In the genomic region with DNA sequence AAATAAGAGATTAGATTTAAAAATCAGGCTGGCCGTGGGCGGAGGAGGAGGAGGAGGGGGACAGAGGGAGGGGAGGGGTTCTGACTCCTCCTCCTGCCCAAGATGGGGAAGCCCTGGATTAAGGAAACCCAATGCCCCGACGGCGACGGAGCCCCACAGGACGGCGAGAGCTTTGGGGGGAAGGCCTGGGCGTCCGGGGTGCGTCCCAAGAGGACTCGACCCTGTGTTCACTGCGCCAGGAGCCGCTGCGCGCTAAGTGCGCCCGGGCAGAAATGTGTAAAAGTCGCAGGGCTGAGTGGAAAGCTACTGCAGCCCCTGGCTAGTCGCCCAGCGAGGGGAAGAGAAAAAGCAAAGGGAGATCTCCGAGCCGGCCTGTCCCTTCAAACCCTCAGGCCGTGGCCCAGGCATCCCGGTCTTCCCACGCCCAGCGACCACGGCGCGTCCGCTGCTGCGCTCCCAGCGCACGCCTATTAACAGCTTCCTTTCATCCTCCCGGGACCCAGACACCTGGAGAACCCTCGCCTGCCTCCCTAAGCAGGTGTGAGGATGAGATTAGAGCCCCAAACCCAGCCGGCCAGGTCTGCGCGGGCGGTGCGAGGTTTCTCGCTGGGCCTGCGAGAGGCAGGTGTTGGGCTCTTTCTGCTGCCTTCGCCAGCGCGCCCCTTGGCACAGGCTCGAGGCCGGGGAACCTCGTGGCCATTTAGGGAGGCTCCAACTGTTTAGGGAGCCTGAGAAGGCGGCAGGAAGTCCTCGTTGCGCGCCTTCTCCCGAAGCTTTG, we compare ENCODE assay signal across 8 cellular contexts. TPM values are rescaled to one million over a fixed set of nuclear protein-coding genes. Genes with fewer than 3 reads are reported as not detected.
DNase-seq lines count a peak whose midpoint lies in the region; ATAC-seq and TF ChIP-seq lines count a peak whose summit lies in the region.

No MANE protein-coding gene starts in this region.

- intact Hi-C loops in cardiac septum (cut with DNase I): loop anchor here (2.0 to 5.0 kb wide), 3 partner anchors 61 to 127 kb away; a partner anchor contains a TSS

- TF ChIP-seq CTCF in osteoblast (IDR thresholded peaks at IDR 0.05; ENCODE audit: extremely low read depth, low read depth, low read length): no peak

- ATAC-seq in activated naive CD8-positive, alpha-beta T cell treated with anti-CD3 and anti-CD28 coated beads, Interleukin-2, amount 50 U/mL, for 24 hours: no peak
- ATAC-seq in GM18517 (IDR thresholded peaks at IDR 0.05; ENCODE audit: unreplicated experiment) (no peak), GM21576 (IDR thresholded peaks at IDR 0.05; ENCODE audit: unreplicated experiment) (no peak)

- H3K27ac ChIP-seq in osteoblast (ENCODE audit: low read depth, low read length): no peak overlapping the region

- no peaks in the 10 kb centered on the region for H3K9me3 ChIP-seq in osteoblast (ENCODE audit: low read depth, low read length)

- peak overlapping the region; percentile 96 for H3K4me3 Mint-ChIP-seq in activated naive CD8-positive, alpha-beta T cell treated with anti-CD3 and anti-CD28 coated beads, Interleukin-2, amount 50 U/mL, for 24 hours

- H3K27me3 ChIP-seq in osteoblast (ENCODE audit: insufficient read depth, low read length): no peaks in the 10 kb centered on the region

- no peak overlapping the region for H3K27ac Mint-ChIP-seq in activated naive CD8-positive, alpha-beta T cell treated with anti-CD3 and anti-CD28 coated beads, Interleukin-2, amount 50 U/mL, for 24 hours

- H3K4me1 Mint-ChIP-seq in activated naive CD8-positive, alpha-beta T cell treated with anti-CD3 and anti-CD28 coated beads, Interleukin-2, amount 50 U/mL, for 24 hours: peaks cover 19% of the 10 kb centered on the region

- peak overlapping the region; percentile 85 for H2AFZ ChIP-seq in osteoblast (ENCODE audit: low read length)

- peaks cover 19% of the 10 kb centered on the region for H3K79me2 ChIP-seq in osteoblast (ENCODE audit: insufficient read depth, low read length)

- DNase-seq in Ammon's horn (ENCODE audit: low spot score): peak; percentile 33
- peak; percentile 73 for DNase-seq in NCI-H146 (lab: John Stamatoyannopoulos, UW)
- peak; percentile 9 for DNase-seq in activated naive CD8-positive, alpha-beta T cell treated with anti-CD3 and anti-CD28 coated beads, Interleukin-2, amount 50 U/mL, for 24 hours
- peak; percentile 75 for DNase-seq in cardiac septum (ENCODE audit: low spot score)
- peak; percentile 74 for DNase-seq in osteoblast (ENCODE audit: insufficient read length, low spot score, missing footprints)
- DNase-seq in central memory CD4-positive, alpha-beta T cell: no peak

- H3K9me3 Mint-ChIP-seq in activated naive CD8-positive, alpha-beta T cell treated with anti-CD3 and anti-CD28 coated beads, Interleukin-2, amount 50 U/mL, for 24 hours: no peaks in the 10 kb centered on the region

- H3K36me3 Mint-ChIP-seq in activated naive CD8-positive, alpha-beta T cell treated with anti-CD3 and anti-CD28 coated beads, Interleukin-2, amount 50 U/mL, for 24 hours (ENCODE audit: low read depth): peaks cover 7% of the 10 kb centered on the region

- no peaks in the 10 kb centered on the region for H3K36me3 ChIP-seq in osteoblast (ENCODE audit: insufficient read depth, low read length)

- peaks cover 17% of the 10 kb centered on the region for H3K4me1 ChIP-seq in osteoblast (ENCODE audit: insufficient read depth, low read length)

- peak overlapping the region; percentile 79 for H3K4me3 ChIP-seq in osteoblast (ENCODE audit: insufficient read depth, low read length)

- H3K27me3 Mint-ChIP-seq in activated naive CD8-positive, alpha-beta T cell treated with anti-CD3 and anti-CD28 coated beads, Interleukin-2, amount 50 U/mL, for 24 hours: no peaks in the 10 kb centered on the region

- no peaks in the 10 kb centered on the region for H4K20me1 ChIP-seq in osteoblast (ENCODE audit: insufficient read depth, low read length)

- peak overlapping the region; percentile 79 for H3K4me2 ChIP-seq in osteoblast (ENCODE audit: insufficient read depth, low read length)

RNA-seq across cellular contexts. Expression of a gene that starts 1.4 kb away (rescaled TPM):
- total RNA-seq in cardiac septum (40.4 TPM), osteoblast (45.4 and 54.6 TPM in 2 replicates)
